7 cellular contexts compared by ENCODE assay signal in the genomic region with DNA sequence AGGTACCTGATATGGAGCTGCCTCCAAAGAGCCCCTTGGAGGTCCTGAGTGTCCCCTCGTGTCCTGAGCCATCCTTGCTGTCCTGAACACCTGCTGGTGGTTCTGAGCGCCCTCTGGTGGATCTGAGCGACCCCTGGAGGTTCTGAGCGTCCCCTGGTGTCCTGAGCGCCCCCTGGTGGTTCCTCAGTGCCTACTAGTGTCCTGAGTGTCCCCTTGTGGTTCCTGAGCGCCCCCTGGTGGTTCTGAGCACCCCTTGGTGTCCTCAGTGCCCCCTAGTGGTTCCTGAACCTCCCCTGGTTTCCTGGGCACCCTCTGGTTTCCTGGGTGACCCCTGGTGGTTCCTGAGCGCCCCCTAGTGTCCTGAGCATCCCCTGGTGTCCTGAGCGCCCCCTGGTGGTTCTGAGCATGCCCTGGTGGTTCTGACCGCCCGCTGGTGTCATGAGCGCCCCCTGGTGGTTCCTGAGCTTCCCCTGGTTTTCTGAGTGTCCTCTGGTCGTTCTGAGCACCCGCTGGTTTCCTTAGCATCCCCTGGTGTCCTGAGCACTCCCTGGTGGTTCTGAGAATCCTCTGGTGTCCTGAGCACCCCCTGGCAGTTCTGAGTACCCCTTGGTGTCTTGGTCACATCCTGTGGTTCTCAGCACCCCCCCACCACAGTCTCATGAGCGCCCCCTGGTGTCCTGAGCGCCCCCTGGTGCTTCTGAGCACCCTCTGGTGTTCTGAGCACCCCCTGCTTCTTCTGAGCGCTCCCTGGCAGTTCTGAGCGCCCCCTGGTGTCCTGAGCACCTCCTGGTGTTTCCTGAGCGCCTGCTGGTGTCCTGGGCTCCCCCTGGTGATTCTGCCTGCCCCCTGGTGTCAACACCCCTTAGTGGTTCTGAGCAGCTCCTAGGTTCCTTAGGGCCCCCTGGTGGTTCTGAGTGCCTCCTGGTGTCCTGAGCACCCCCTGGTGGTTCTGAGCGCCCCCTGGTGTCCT.
DNase-seq lines count a peak whose midpoint lies in the region; ATAC-seq and TF ChIP-seq lines count a peak whose summit lies in the region.
"Not testable (repeated sequence)": the region's sequence is repeated elsewhere in the genome, so short reads cannot be mapped to it uniquely, and the experiment has no call there.

No MANE protein-coding gene starts in this region.

- H3K36me3 ChIP-seq in lung (ENCODE audit: control insufficient read depth in 2 of 2, insufficient read depth in 2 of 2, low read length in 2 of 2), result not testable (repeated sequence)

- TF ChIP-seq CTCF in lung (IDR thresholded peaks at IDR 0.05; ENCODE audit: control extremely low read depth, extremely low read depth), result not testable (repeated sequence)

- POLR2A ChIA-PET in activated naive CD8-positive, alpha-beta T cell treated with anti-CD3 and anti-CD28 coated beads, Interleukin-2, amount 10 ng/mL, durations not matched to agents 7 days and 5 days (lab: Charles Lee), result not testable (repeated sequence)

- H3K4me1 ChIP-seq in lung (ENCODE audit: control insufficient read depth in 2 of 2, insufficient read depth in 2 of 2, low read length in 2 of 2), result not testable (repeated sequence)

- not testable (repeated sequence) for H3K9me3 Mint-ChIP-seq in activated naive CD8-positive, alpha-beta T cell treated with anti-CD3 and anti-CD28 coated beads, Interleukin-2, amount 10 ng/mL, durations not matched to agents 7 days and 5 days

- not testable (repeated sequence) for H3K27me3 ChIP-seq in lung (ENCODE audit: control insufficient read depth, insufficient read depth)

- H3K36me3 Mint-ChIP-seq in activated naive CD8-positive, alpha-beta T cell treated with anti-CD3 and anti-CD28 coated beads, Interleukin-2, amount 10 ng/mL, durations not matched to agents 7 days and 5 days, result not testable (repeated sequence)

- DNase-seq in activated naive CD8-positive, alpha-beta T cell treated with anti-CD3 and anti-CD28 coated beads, Interleukin-2, amount 10 ng/mL, durations not matched to agents 7 days and 5 days; lung (ENCODE audit: low spot score): not testable (repeated sequence)

- H3K4me3 ChIP-seq in lung, result not testable (repeated sequence)

- not testable (repeated sequence) for H3K4me3 Mint-ChIP-seq in activated naive CD8-positive, alpha-beta T cell treated with anti-CD3 and anti-CD28 coated beads, Interleukin-2, amount 10 ng/mL, durations not matched to agents 7 days and 5 days

- not testable (repeated sequence) for H3K9me3 ChIP-seq in lung (ENCODE audit: control insufficient read depth in 2 of 2, insufficient read depth in 1 of 2, low read length in 1 of 2)

- ATAC-seq in GM18861 (IDR thresholded peaks at IDR 0.05; ENCODE audit: unreplicated experiment), result peak; percentile 59
- ATAC-seq in GM19463 (IDR thresholded peaks at IDR 0.05; ENCODE audit: unreplicated experiment), result peak; percentile 70
- peak; percentile 76 for ATAC-seq in HG02588 (IDR thresholded peaks at IDR 0.05; ENCODE audit: unreplicated experiment)
- ATAC-seq in HG03060 (IDR thresholded peaks at IDR 0.05; ENCODE audit: low read depth, unreplicated experiment), result peak; percentile 61
- ATAC-seq in HG03469 (IDR thresholded peaks at IDR 0.05; ENCODE audit: unreplicated experiment), result peak; percentile 50
- peak; percentile 83 for ATAC-seq in activated naive CD8-positive, alpha-beta T cell treated with anti-CD3 and anti-CD28 coated beads, Interleukin-2, amount 10 ng/mL, durations not matched to agents 7 days and 5 days (ENCODE audit: low read depth)
- peak; percentile 81 for ATAC-seq in lung (ENCODE audit: insufficient read depth, low FRiP score)

- H3K27me3 Mint-ChIP-seq in activated naive CD8-positive, alpha-beta T cell treated with anti-CD3 and anti-CD28 coated beads, Interleukin-2, amount 10 ng/mL, durations not matched to agents 7 days and 5 days, result not testable (repeated sequence)

- WGBS in lung, 2 donors, result no CpG with 5 or more reads among the region's 19 CpGs

- H3K27ac ChIP-seq in lung (ENCODE audit: low read depth in 1 of 2, low read length in 1 of 2), result not testable (repeated sequence)

- not testable (repeated sequence) for H3K4me1 Mint-ChIP-seq in activated naive CD8-positive, alpha-beta T cell treated with anti-CD3 and anti-CD28 coated beads, Interleukin-2, amount 10 ng/mL, durations not matched to agents 7 days and 5 days

- H3K27ac Mint-ChIP-seq in activated naive CD8-positive, alpha-beta T cell treated with anti-CD3 and anti-CD28 coated beads, Interleukin-2, amount 10 ng/mL, durations not matched to agents 7 days and 5 days, result not testable (repeated sequence)
